ENCODE assay signal across 11 cellular contexts in the genomic region with DNA sequence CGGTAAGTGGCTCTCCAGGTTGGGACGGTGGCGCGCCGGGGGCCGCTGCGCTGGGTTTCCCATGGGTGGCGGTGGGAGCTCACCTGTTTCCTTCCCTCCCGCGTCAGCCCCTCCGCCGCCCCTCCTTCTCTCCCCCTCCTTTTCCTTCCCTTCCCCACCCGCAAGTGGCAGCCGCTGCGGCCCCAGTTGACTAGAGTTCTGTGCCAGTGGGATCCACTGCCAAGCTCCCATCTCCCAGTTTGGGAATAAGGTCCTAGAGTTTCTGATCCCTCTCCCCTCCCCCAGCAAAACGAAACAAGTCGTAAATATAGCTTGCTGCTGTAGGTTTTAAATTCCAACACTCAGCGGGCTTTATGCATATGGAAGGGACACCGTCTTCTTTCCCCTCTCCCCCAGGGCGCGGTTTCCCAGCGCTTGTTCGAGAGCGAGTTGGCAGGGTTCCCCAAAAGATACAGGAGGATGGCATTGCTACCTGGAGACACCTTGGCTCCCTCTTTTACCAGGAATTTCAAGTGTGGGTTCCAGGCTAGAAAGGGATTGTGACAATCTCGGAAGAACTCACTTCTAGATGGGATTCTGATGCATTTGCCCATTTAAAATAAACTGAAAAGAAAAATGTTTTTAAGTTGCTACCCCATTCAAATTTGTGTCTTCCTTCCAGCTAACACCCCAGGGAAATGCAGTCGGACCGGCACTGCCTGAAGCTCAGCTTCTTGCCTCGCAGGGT. TPM values are rescaled to one million over a fixed set of nuclear protein-coding genes. Genes with fewer than 3 reads are reported as not detected.
A peak's percentile ranks its signal among the peaks of the same experiment; 100 is the strongest.
DNase-seq lines count a peak whose midpoint lies in the region; ATAC-seq and TF ChIP-seq lines count a peak whose summit lies in the region.
"Had no signal": no experiment of that assay in that cellular context is flagged by ENCODE, and none has a peak within 500 bp of the region (broad histone marks: within the 10 kb centered on the region; RNA-seq: fewer than 3 reads in every experiment).

No MANE protein-coding gene starts in this region.

- ATAC-seq in naive thymus-derived CD8-positive, alpha-beta T cell = no peak
- ATAC-seq in activated CD8-positive, alpha-beta T cell treated with anti-CD3 and anti-CD28 coated beads for 36 hours = no peak
- ATAC-seq in GM21825 (IDR thresholded peaks at IDR 0.05; ENCODE audit: unreplicated experiment) = no peak

- intact Hi-C loops in activated CD8-positive, alpha-beta T cell treated with anti-CD3 and anti-CD28 coated beads for 36 hours (cut with micrococcal nuclease) = no loop called here

- no peaks in the 10 kb centered on the region for H3K36me3 ChIP-seq in ACC112 (ENCODE audit: insufficient read depth, low read length)
- no peaks in the 10 kb centered on the region for H3K36me3 ChIP-seq in HUES48 (ENCODE audit: control insufficient read depth, insufficient read depth, low read length)
- H3K36me3 ChIP-seq in endodermal cell (ENCODE audit: control insufficient read depth, insufficient read depth, low read length) = no peaks in the 10 kb centered on the region
- H3K36me3 ChIP-seq in effector memory CD4-positive, alpha-beta T cell (ENCODE audit: control insufficient read depth, insufficient read depth, low read length) = no peaks in the 10 kb centered on the region

- H3K36me3 Mint-ChIP-seq in endodermal cell (ENCODE audit: low read depth) = no peaks in the 10 kb centered on the region
- H3K36me3 Mint-ChIP-seq in naive thymus-derived CD8-positive, alpha-beta T cell = no peaks in the 10 kb centered on the region
- H3K36me3 Mint-ChIP-seq in activated CD8-positive, alpha-beta T cell treated with anti-CD3 and anti-CD28 coated beads for 36 hours (ENCODE audit: low read depth) = no peaks in the 10 kb centered on the region
- no peaks in the 10 kb centered on the region for H3K36me3 Mint-ChIP-seq in immature natural killer cell

- peak overlapping the region; percentile 77 for H3K4me3 ChIP-seq in ACC112 (ENCODE audit: low read depth, low read length)
- peak overlapping the region; percentile 75 for H3K4me3 ChIP-seq in HUES48 (ENCODE audit: low read depth, low read length)
- peak overlapping the region; percentile 78 for H3K4me3 ChIP-seq in endodermal cell (ENCODE audit: low read length)
- H3K4me3 ChIP-seq in effector memory CD4-positive, alpha-beta T cell (ENCODE audit: insufficient read depth, low read depth, low read length, poor library complexity, severe bottlenecking) = no peak overlapping the region

- H3K27me3 ChIP-seq in ACC112 (ENCODE audit: insufficient read depth, low read length) = peaks cover 71% of the 10 kb centered on the region
- H3K27me3 ChIP-seq in HUES48 (ENCODE audit: control insufficient read depth, insufficient read depth, low read length) = peaks cover 65% of the 10 kb centered on the region
- peaks cover 75% of the 10 kb centered on the region for H3K27me3 ChIP-seq in endodermal cell (ENCODE audit: control insufficient read depth, insufficient read depth, low read length, poor library complexity, severe bottlenecking)
- peaks cover 5% of the 10 kb centered on the region for H3K27me3 ChIP-seq in effector memory CD4-positive, alpha-beta T cell (replicated peaks; ENCODE audit: control insufficient read depth, insufficient read depth, low read length, poor library complexity, severe bottlenecking)

- DNase-seq in endodermal cell (peak; percentile 68), immature natural killer cell (no peak)
- DNase-seq in naive thymus-derived CD8-positive, alpha-beta T cell = no peak
- no peak for DNase-seq in effector memory CD4-positive, alpha-beta T cell
- DNase-seq in activated CD8-positive, alpha-beta T cell treated with anti-CD3 and anti-CD28 coated beads for 36 hours = no peak
- DNase-seq: activated CD4-positive, alpha-beta T cell treated with anti-CD3 and anti-CD28 coated beads for 1 hour had no signal

- H3K27me3 Mint-ChIP-seq in endodermal cell (ENCODE audit: insufficient read depth) (peaks cover 54% of the 10 kb centered on the region), immature natural killer cell (ENCODE audit: low read depth in 3 of 3) (peaks cover 7 to 12% (median 9%) of the 10 kb centered on the region in 3 donors)
- H3K27me3 Mint-ChIP-seq in naive thymus-derived CD8-positive, alpha-beta T cell = peaks cover 32 to 88% (median 42%) of the 10 kb centered on the region in 5 donors
- peaks cover 45% of the 10 kb centered on the region for H3K27me3 Mint-ChIP-seq in activated CD8-positive, alpha-beta T cell treated with anti-CD3 and anti-CD28 coated beads for 36 hours

- peak overlapping the region; percentile 79 for H2AFZ ChIP-seq in ACC112 (ENCODE audit: low read length, unreplicated experiment)

- TF ChIP-seq CTCF in endodermal cell (conservative IDR thresholded peaks at IDR 0.05) = no peak
- no peak for TF ChIP-seq CTCF in activated CD8-positive, alpha-beta T cell treated with anti-CD3 and anti-CD28 coated beads for 36 hours (IDR thresholded peaks at IDR 0.05)

- no peak overlapping the region for H3K9ac ChIP-seq in HUES48 (ENCODE audit: low read depth, low read length)
- no peak overlapping the region for H3K9ac ChIP-seq in endodermal cell (ENCODE audit: extremely low read depth, low read length, poor library complexity, severe bottlenecking)

- 0 to 1% methylated on average over 4 to 28 of the region's 28 CpGs for WGBS in endodermal cell (ENCODE audit: insufficient coverage in 1 of 2, insufficient read length in 1 of 2), 2 experiments

- POLR2A ChIA-PET in naive thymus-derived CD8-positive, alpha-beta T cell (lab: Charles Lee) = no interaction called here
- POLR2A ChIA-PET in activated CD8-positive, alpha-beta T cell treated with anti-CD3 and anti-CD28 coated beads for 36 hours (lab: Charles Lee) = no interaction called here

- H3K4me1 ChIP-seq in ACC112 (ENCODE audit: control insufficient read depth, insufficient read depth, low read length, unreplicated experiment) (no peaks in the 10 kb centered on the region), HUES48 (ENCODE audit: control insufficient read depth, insufficient read depth, low read length) (peaks cover 12% of the 10 kb centered on the region), endodermal cell (ENCODE audit: control insufficient read depth, insufficient read depth, low read length) (no peaks in the 10 kb centered on the region)
- no peaks in the 10 kb centered on the region for H3K4me1 ChIP-seq in effector memory CD4-positive, alpha-beta T cell (ENCODE audit: control insufficient read depth, insufficient read depth, low read length, poor library complexity, severe bottlenecking)

- H3K4me1 Mint-ChIP-seq in endodermal cell (peaks cover 16% of the 10 kb centered on the region), immature natural killer cell (no peaks in the 10 kb centered on the region)
- H3K4me1 Mint-ChIP-seq in naive thymus-derived CD8-positive, alpha-beta T cell = peaks cover 0 to 16% (median 7%) of the 10 kb centered on the region in 4 donors
- no peaks in the 10 kb centered on the region for H3K4me1 Mint-ChIP-seq in activated CD8-positive, alpha-beta T cell treated with anti-CD3 and anti-CD28 coated beads for 36 hours (ENCODE audit: low read depth)

- CTCF ChIA-PET in activated CD8-positive, alpha-beta T cell treated with anti-CD3 and anti-CD28 coated beads for 36 hours (lab: Charles Lee) = no interaction called here

- H3K79me2 ChIP-seq in ACC112 (ENCODE audit: control insufficient read depth, insufficient read depth, low read length, unreplicated experiment) = no peaks in the 10 kb centered on the region

- peak overlapping the region; percentile 68 for H3K4me3 Mint-ChIP-seq in endodermal cell
- H3K4me3 Mint-ChIP-seq in naive thymus-derived CD8-positive, alpha-beta T cell = peak overlapping the region in 6 of 10 donors; percentile 27 to 65 (median 51)
- H3K4me3 Mint-ChIP-seq in activated CD8-positive, alpha-beta T cell treated with anti-CD3 and anti-CD28 coated beads for 36 hours = no peak overlapping the region
- H3K4me3 Mint-ChIP-seq in immature natural killer cell = no peak overlapping the region

- H3K27ac ChIP-seq in ACC112 (ENCODE audit: low read depth, low read length) (no peak overlapping the region), HUES48 (ENCODE audit: low read depth, low read length) (no peak overlapping the region), endodermal cell (ENCODE audit: low read depth, low read length) (no peak overlapping the region)
- H3K27ac ChIP-seq in effector memory CD4-positive, alpha-beta T cell (ENCODE audit: insufficient read depth, low read length, poor library complexity, severe bottlenecking) = no peak overlapping the region
- H3K27ac ChIP-seq: HL-60 had no signal

- H3K27ac Mint-ChIP-seq in endodermal cell (no peak overlapping the region), immature natural killer cell (no peak overlapping the region)
- H3K27ac Mint-ChIP-seq in naive thymus-derived CD8-positive, alpha-beta T cell = no peak overlapping the region
- no peak overlapping the region for H3K27ac Mint-ChIP-seq in activated CD8-positive, alpha-beta T cell treated with anti-CD3 and anti-CD28 coated beads for 36 hours

- no peaks in the 10 kb centered on the region for H3K9me3 ChIP-seq in HUES48 (ENCODE audit: control insufficient read depth, insufficient read depth, low read length)
- H3K9me3 ChIP-seq in endodermal cell (ENCODE audit: control insufficient read depth, low read length) = no peaks in the 10 kb centered on the region
- H3K9me3 ChIP-seq in effector memory CD4-positive, alpha-beta T cell (ENCODE audit: control insufficient read depth, low read length) = no peaks in the 10 kb centered on the region

- H3K9me3 Mint-ChIP-seq in endodermal cell = no peaks in the 10 kb centered on the region
- H3K9me3 Mint-ChIP-seq in naive thymus-derived CD8-positive, alpha-beta T cell = peaks cover 0 to 5% (median 0%) of the 10 kb centered on the region in 9 donors
- no peaks in the 10 kb centered on the region for H3K9me3 Mint-ChIP-seq in activated CD8-positive, alpha-beta T cell treated with anti-CD3 and anti-CD28 coated beads for 36 hours
- peaks cover 5 to 35% (median 8%) of the 10 kb centered on the region in 6 donors for H3K9me3 Mint-ChIP-seq in immature natural killer cell

RNA-seq across cellular contexts. Expression of gene TLL1, which starts 1.2 kb away (rescaled TPM):
- 1 to 10 TPM in 1 of 2 donors, under 1 TPM in 1; 0.18 to 3.8 TPM for total RNA-seq in endodermal cell
- 0.25 TPM for polyA plus RNA-seq in endodermal cell (2013, experiment 1 of 2)
- 0.29 TPM for polyA plus RNA-seq in endodermal cell (2013, experiment 2 of 2)
- total RNA-seq in naive thymus-derived CD8-positive, alpha-beta T cell = not detected
- polyA plus RNA-seq in naive thymus-derived CD8-positive, alpha-beta T cell = not detected
- total RNA-seq in activated CD8-positive, alpha-beta T cell treated with anti-CD3 and anti-CD28 coated beads for 36 hours = not detected
- not detected for polyA plus RNA-seq in immature natural killer cell
- total RNA-seq: mononuclear cell had no signal

Comparison
In these comparisons a context has a peak if more than half of its experiments do, and no peak if none do; other contexts are left out.
1. H3K4me3 Mint-ChIP-seq: peak in endodermal cell (single experiment) and naive thymus-derived CD8-positive, alpha-beta T cell (6 of 10); none in activated CD8-positive, alpha-beta T cell treated with anti-CD3 and anti-CD28 coated beads for 36 hours (single experiment) and immature natural killer cell (0 of 5).